In genomic region chr19:44544031-44544430, GRCh38 we compare ENCODE assay signal across 31 cellular contexts. TPM values are rescaled to one million over a fixed set of nuclear protein-coding genes. Genes with fewer than 3 reads are reported as not detected.
"Had no signal": no experiment of that assay in that cellular context is flagged by ENCODE, and none has a peak within 500 bp of the region (broad histone marks: within the 10 kb centered on the region; RNA-seq: fewer than 3 reads in every experiment).

No MANE protein-coding gene starts in this region.

- H3K27me3 ChIP-seq: gastrocnemius medialis had no signal

- H3K27ac ChIP-seq: coronary artery, dorsolateral prefrontal cortex, epithelial cell of prostate, esophagus squamous epithelium, gastrocnemius medialis, heart right ventricle, left lung, lower lobe of right lung had no signal

- DNase-seq: dermis blood vessel endothelial cell; dorsolateral prefrontal cortex; effector CD4-positive, alpha-beta T cell; effector memory CD4-positive, alpha-beta T cell; erythroblast; esophagus squamous epithelium; foreskin fibroblast; foreskin melanocyte; gastrocnemius medialis; glutamatergic neuron; head of caudate nucleus; heart right ventricle; hippocampal formation; left cardiac atrium; left lung; left ventricle myocardium superior; lower lobe of right lung; mesenchymal stem cell; mucosa of descending colon; naive B cell had no signal

- H3K4me3 Mint-ChIP-seq: mesothelial cell of epicardium, naive B cell had no signal

- H3K4me1 ChIP-seq: esophagus squamous epithelium, gastrocnemius medialis, heart right ventricle, left lung, lower lobe of right lung had no signal

- ATAC-seq: esophagus mucosa, gastrocnemius medialis, heart right ventricle, left cardiac atrium, left lung, left ventricle myocardium superior, lower lobe of right lung, mucosa of descending colon had no signal

- H3K36me3 ChIP-seq: esophagus squamous epithelium, gastrocnemius medialis, heart right ventricle, left lung, lower lobe of right lung had no signal

- H3K4me1 Mint-ChIP-seq: mesothelial cell of epicardium, naive B cell had no signal

- H3K9me3 ChIP-seq: esophagus squamous epithelium, gastrocnemius medialis, heart right ventricle, left lung, lower lobe of right lung, mucosa of descending colon had no signal

- H3K27ac Mint-ChIP-seq: mesothelial cell of epicardium had no signal

- H3K36me3 Mint-ChIP-seq: mesothelial cell of epicardium had no signal

- H3K4me3 ChIP-seq: coronary artery, dorsolateral prefrontal cortex, esophagus squamous epithelium, gastrocnemius medialis, heart right ventricle, left lung, lower lobe of right lung, mucosa of descending colon had no signal

RNA-seq across cellular contexts. Expression of gene CEACAM20, which starts 14.6 kb away (rescaled TPM):
- total RNA-seq: dermis blood vessel endothelial cell, esophagus mucosa, esophagus squamous epithelium, gastrocnemius medialis, glomerular endothelial cell, heart right ventricle, kidney epithelial cell, left cardiac atrium, left lung, left ventricle myocardium superior, lower leg skin, lung microvascular endothelial cell, mesenteric fat pad, mesothelial cell of epicardium, myocyte had no signal
- polyA plus RNA-seq: heart right ventricle, keratinocyte had no signal
